8 cellular contexts compared by ENCODE assay signal in genomic region chr19:51531349-51532315, GRCh38. TPM values are rescaled to one million over a fixed set of nuclear protein-coding genes. Genes with fewer than 3 reads are reported as not detected.
DNase-seq lines count a peak whose midpoint lies in the region; ATAC-seq and TF ChIP-seq lines count a peak whose summit lies in the region.

Gene SIGLEC6, minus strand, starts transcription at chr19:51531670. Its CDS starts 22 bp downstream, at chr19:51531648.

- H3K27me3 Mint-ChIP-seq in Caco-2 (ENCODE audit: insufficient read depth, unreplicated experiment): no peaks in the 10 kb centered on the region

- H3K36me3 ChIP-seq in Caco-2 (ENCODE audit: control insufficient read depth, insufficient read depth, low read length): no peaks in the 10 kb centered on the region
- H3K36me3 ChIP-seq in Peyer's patch: no peaks in the 10 kb centered on the region

- intact Hi-C loops in Caco-2 (cut with micrococcal nuclease; ENCODE audit: unreplicated experiment): no loop called here

- H3K4me1 ChIP-seq in Caco-2 (peaks cover 18% of the 10 kb centered on the region), Peyer's patch (peaks cover 0 to 5% (median 0%) of the 10 kb centered on the region in 4 donors)

- H3K27ac ChIP-seq in Peyer's patch: peak within 1 kb of the TSS in 2 of 4 donors; percentile 28 to 82

- H3K27me3 ChIP-seq in Caco-2 (replicated peaks; ENCODE audit: control insufficient read depth, insufficient read depth, low read length) (no peaks in the 10 kb centered on the region), Peyer's patch (no peaks in the 10 kb centered on the region)

- H3K9me3 Mint-ChIP-seq in Caco-2 (ENCODE audit: unreplicated experiment): peaks cover 11% of the 10 kb centered on the region

- ATAC-seq in GM21526 (IDR thresholded peaks at IDR 0.05; ENCODE audit: low FRiP score, unreplicated experiment): peak; percentile 81
- ATAC-seq in GM19395 (IDR thresholded peaks at IDR 0.05; ENCODE audit: unreplicated experiment): no peak

- H3K36me3 Mint-ChIP-seq in Caco-2 (ENCODE audit: insufficient read depth, unreplicated experiment): no peaks in the 10 kb centered on the region

- H3K4me1 Mint-ChIP-seq in Caco-2 (ENCODE audit: low read depth, unreplicated experiment): peaks cover 3% of the 10 kb centered on the region

- no peak for TF ChIP-seq CTCF in Caco-2 (IDR thresholded peaks at IDR 0.05; ENCODE audit: insufficient read depth in 1 of 2, low read depth in 1 of 2, low read length in 1 of 2, severe bottlenecking in 1 of 2, unreplicated experiment in 1 of 2)
- no peak for TF ChIP-seq CTCF in Peyer's patch (IDR thresholded peaks at IDR 0.05)

- no peak for TF ChIP-seq POLR2A in Peyer's patch (IDR thresholded peaks at IDR 0.05)

- H3K9me3 ChIP-seq in Caco-2: no peaks in the 10 kb centered on the region
- H3K9me3 ChIP-seq in Peyer's patch: no peaks in the 10 kb centered on the region

- peak within 1 kb of the TSS; percentile 35 for H3K27ac Mint-ChIP-seq in Caco-2 (ENCODE audit: unreplicated experiment)

- DNase-seq in Caco-2: peak; percentile 62 to 77
- DNase-seq in Peyer's patch: peak in 2 of 3 donors; percentile 87 to 90
- DNase-seq in islet precursor cell: peak; percentile 64
- no peak for DNase-seq in activated gamma-delta T cell treated with Interleukin-2 at 50 U/mL for 16 hours
- no peak for DNase-seq in DMS 273 (lab: John Stamatoyannopoulos, UW; ENCODE audit: unreplicated experiment)
- DNase-seq in NCI-H1417 (lab: John Stamatoyannopoulos, UW): no peak

- CTCF ChIA-PET in Caco-2 (lab: Charles Lee): no interaction called here

- TSS peak; percentile 42 for BruUV-seq in Caco-2 (replicated peaks; lab: Mats Ljungman, UMichigan)

- POLR2A ChIA-PET in Caco-2 (lab: Charles Lee): interaction anchor here (0.6 kb wide), 1 partner anchor 15 kb away, joined by 3 read pairs; no protein-coding TSS in a partner anchor

- H3K4me3 Mint-ChIP-seq in Caco-2 (ENCODE audit: unreplicated experiment): peak within 1 kb of the TSS; percentile 61

- H3K4me3 ChIP-seq in Caco-2 (ENCODE audit: low read depth, low read length): no peak within 1 kb of the TSS
- peak within 1 kb of the TSS in 3 of 4 donors; percentile 17 to 46 (median 38) for H3K4me3 ChIP-seq in Peyer's patch

RNA-seq across cellular contexts. Expression of gene SIGLEC6, which starts in this region (rescaled TPM):
- total RNA-seq in Caco-2 (2022) (10.0 and 14.3 TPM in 2 replicates), Peyer's patch (10 to 100 TPM in 1 of 4 donors, 1 to 10 TPM in 2, not detected in 1; 2.7 to 19.8 (median 6.8) TPM)

Comparison
In these comparisons a context has a peak if more than half of its experiments do, and no peak if none do; other contexts are left out.
1. DNase-seq: peak in Caco-2 (2 of 2), Peyer's patch (2 of 3) and islet precursor cell (single experiment); none in activated gamma-delta T cell treated with Interleukin-2 at 50 U/mL for 16 hours (single experiment), DMS 273 (single experiment) and NCI-H1417 (0 of 3).